11 cellular contexts compared by ENCODE assay signal in the genomic region with DNA sequence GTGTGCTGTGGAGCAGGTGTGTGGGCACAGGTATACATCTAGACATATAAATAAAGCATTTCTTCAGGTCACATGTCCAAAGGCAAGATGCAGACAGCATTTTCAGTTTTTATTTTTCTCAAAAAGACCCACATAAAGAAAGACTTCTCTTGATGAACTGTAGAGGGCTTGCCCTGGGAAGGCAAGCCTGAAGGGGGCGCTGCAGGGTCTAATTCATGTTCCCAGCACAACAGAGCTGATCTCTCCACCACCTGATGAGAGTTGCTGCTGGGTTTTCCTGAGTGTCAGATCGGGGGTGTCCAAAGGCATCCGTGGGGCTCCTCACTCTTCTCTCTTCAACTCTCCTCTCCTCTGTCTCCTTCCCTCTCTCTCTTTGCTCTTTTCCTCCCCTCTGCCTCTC. TPM values are rescaled to one million over a fixed set of nuclear protein-coding genes. Genes with fewer than 3 reads are reported as not detected.
DNase-seq lines count a peak whose midpoint lies in the region; ATAC-seq and TF ChIP-seq lines count a peak whose summit lies in the region.
"Had no signal": no experiment of that assay in that cellular context is flagged by ENCODE, and none has a peak within 500 bp of the region (broad histone marks: within the 10 kb centered on the region; RNA-seq: fewer than 3 reads in every experiment).

No MANE protein-coding gene starts in this region.

- no peaks in the 10 kb centered on the region for H3K36me3 Mint-ChIP-seq in activated CD4-positive, alpha-beta T cell treated with anti-CD3 and anti-CD28 coated beads, Interleukin-2, amount 10 ng/mL, durations not matched to agents 7 days and 5 days (ENCODE audit: low read depth)
- no peaks in the 10 kb centered on the region for H3K36me3 Mint-ChIP-seq in endothelial cell (ENCODE audit: low read depth, unreplicated experiment)
- H3K36me3 Mint-ChIP-seq in activated naive CD4-positive, alpha-beta T cell treated with anti-CD3 and anti-CD28 coated beads, Interleukin-2, amount 10 ng/mL, durations not matched to agents 7 days and 5 days = no peaks in the 10 kb centered on the region

- no peaks in the 10 kb centered on the region for H3K27me3 Mint-ChIP-seq in activated CD4-positive, alpha-beta T cell treated with anti-CD3 and anti-CD28 coated beads, Interleukin-2, amount 10 ng/mL, durations not matched to agents 7 days and 5 days
- H3K27me3 Mint-ChIP-seq in endothelial cell (ENCODE audit: unreplicated experiment) = peaks cover 7% of the 10 kb centered on the region
- peaks cover 5% of the 10 kb centered on the region for H3K27me3 Mint-ChIP-seq in activated naive CD4-positive, alpha-beta T cell treated with anti-CD3 and anti-CD28 coated beads, Interleukin-2, amount 10 ng/mL, durations not matched to agents 7 days and 5 days

- no peak overlapping the region for H3K4me3 Mint-ChIP-seq in activated CD4-positive, alpha-beta T cell treated with anti-CD3 and anti-CD28 coated beads, Interleukin-2, amount 10 ng/mL, durations not matched to agents 7 days and 5 days
- H3K4me3 Mint-ChIP-seq in endothelial cell (ENCODE audit: unreplicated experiment) = no peak overlapping the region
- no peak overlapping the region for H3K4me3 Mint-ChIP-seq in activated naive CD4-positive, alpha-beta T cell treated with anti-CD3 and anti-CD28 coated beads, Interleukin-2, amount 10 ng/mL, durations not matched to agents 7 days and 5 days

- CTCF ChIA-PET in activated CD4-positive, alpha-beta T cell treated with anti-CD3 and anti-CD28 coated beads, Interleukin-2, amount 10 ng/mL, durations not matched to agents 7 days and 5 days (lab: Charles Lee) = no interaction called here
- CTCF ChIA-PET in activated naive CD4-positive, alpha-beta T cell treated with anti-CD3 and anti-CD28 coated beads, Interleukin-2, amount 10 ng/mL, durations not matched to agents 7 days and 5 days (lab: Charles Lee) = interaction anchor here (0.9 kb wide), 1 partner anchor 10 kb away, joined by 3 read pairs; no protein-coding TSS in a partner anchor

- no peak overlapping the region for H3K27ac Mint-ChIP-seq in activated CD4-positive, alpha-beta T cell treated with anti-CD3 and anti-CD28 coated beads, Interleukin-2, amount 10 ng/mL, durations not matched to agents 7 days and 5 days
- no peak overlapping the region for H3K27ac Mint-ChIP-seq in endothelial cell (ENCODE audit: unreplicated experiment)
- no peak overlapping the region for H3K27ac Mint-ChIP-seq in activated naive CD4-positive, alpha-beta T cell treated with anti-CD3 and anti-CD28 coated beads, Interleukin-2, amount 10 ng/mL, durations not matched to agents 7 days and 5 days

- peak; percentile 63 for TF ChIP-seq CTCF in endothelial cell (IDR thresholded peaks at IDR 0.05; ENCODE audit: unreplicated experiment)

- peaks cover 18% of the 10 kb centered on the region for H3K9me3 Mint-ChIP-seq in activated CD4-positive, alpha-beta T cell treated with anti-CD3 and anti-CD28 coated beads, Interleukin-2, amount 10 ng/mL, durations not matched to agents 7 days and 5 days
- H3K9me3 Mint-ChIP-seq in endothelial cell (ENCODE audit: unreplicated experiment) = no peaks in the 10 kb centered on the region
- peaks cover 19% of the 10 kb centered on the region for H3K9me3 Mint-ChIP-seq in activated naive CD4-positive, alpha-beta T cell treated with anti-CD3 and anti-CD28 coated beads, Interleukin-2, amount 10 ng/mL, durations not matched to agents 7 days and 5 days

- no peak for ATAC-seq in HG03196 (IDR thresholded peaks at IDR 0.05; ENCODE audit: unreplicated experiment)

- POLR2A ChIA-PET in activated CD4-positive, alpha-beta T cell treated with anti-CD3 and anti-CD28 coated beads, Interleukin-2, amount 10 ng/mL, durations not matched to agents 7 days and 5 days (lab: Charles Lee) = no interaction called here

- peak; percentile 18 for DNase-seq in activated CD4-positive, alpha-beta T cell treated with anti-CD3 and anti-CD28 coated beads for 48 hours
- no peak for DNase-seq in activated CD4-positive, alpha-beta T cell treated with anti-CD3 and anti-CD28 coated beads, Interleukin-2, amount 10 ng/mL, durations not matched to agents 7 days and 5 days
- peak; percentile 56 for DNase-seq in NCI-H1694 (lab: John Stamatoyannopoulos, UW)
- DNase-seq in endothelial cell (ENCODE audit: low spot score) = peak; percentile 63
- no peak for DNase-seq in activated naive CD4-positive, alpha-beta T cell treated with anti-CD3 and anti-CD28 coated beads, Interleukin-2, amount 10 ng/mL, durations not matched to agents 7 days and 5 days
- DNase-seq in germinal center (ENCODE audit: low spot score) = no peak
- no peak for DNase-seq in activated T-cell treated with anti-CD3 and anti-CD28 coated beads for 4 hours
- DNase-seq: GF-D8, SHP77 treated with DMSO at 0.1 percent for 48 hours had no signal

- no peaks in the 10 kb centered on the region for H3K4me1 Mint-ChIP-seq in activated CD4-positive, alpha-beta T cell treated with anti-CD3 and anti-CD28 coated beads, Interleukin-2, amount 10 ng/mL, durations not matched to agents 7 days and 5 days
- H3K4me1 Mint-ChIP-seq in endothelial cell (ENCODE audit: unreplicated experiment) = no peaks in the 10 kb centered on the region
- H3K4me1 Mint-ChIP-seq in activated naive CD4-positive, alpha-beta T cell treated with anti-CD3 and anti-CD28 coated beads, Interleukin-2, amount 10 ng/mL, durations not matched to agents 7 days and 5 days = no peaks in the 10 kb centered on the region

RNA-seq across cellular contexts. Expression of gene ADRA2C, which starts 26.6 kb away (rescaled TPM):
- not detected for total RNA-seq in activated CD4-positive, alpha-beta T cell treated with anti-CD3 and anti-CD28 coated beads, Interleukin-2, amount 10 ng/mL, durations not matched to agents 7 days and 5 days
- total RNA-seq in endothelial cell (ENCODE audit: unreplicated experiment) = 3.2 TPM
- total RNA-seq: mononuclear cell had no signal

Comparison
In these comparisons a context has a peak if more than half of its experiments do, and no peak if none do; other contexts are left out.
1. DNase-seq: peak in activated CD4-positive, alpha-beta T cell treated with anti-CD3 and anti-CD28 coated beads for 48 hours (single experiment), NCI-H1694 (single experiment) and endothelial cell (single experiment); none in activated CD4-positive, alpha-beta T cell treated with anti-CD3 and anti-CD28 coated beads, Interleukin-2, amount 10 ng/mL, durations not matched to agents 7 days and 5 days (single experiment), activated naive CD4-positive, alpha-beta T cell treated with anti-CD3 and anti-CD28 coated beads, Interleukin-2, amount 10 ng/mL, durations not matched to agents 7 days and 5 days (single experiment), germinal center (single experiment) and activated T-cell treated with anti-CD3 and anti-CD28 coated beads for 4 hours (single experiment).